ENCODE assay signal across 1 cellular context in genomic region chr15:85164841-85165466, GRCh38.
TF ChIP-seq lines count a peak whose summit lies in the region.

No MANE protein-coding gene starts in this region.

TF ChIP-seq in HEK293, 187 proteins besides CTCF, POLR2A, EP300 and RAD21 (continued from another document):
- TF ChIP-seq, protein P1, sequence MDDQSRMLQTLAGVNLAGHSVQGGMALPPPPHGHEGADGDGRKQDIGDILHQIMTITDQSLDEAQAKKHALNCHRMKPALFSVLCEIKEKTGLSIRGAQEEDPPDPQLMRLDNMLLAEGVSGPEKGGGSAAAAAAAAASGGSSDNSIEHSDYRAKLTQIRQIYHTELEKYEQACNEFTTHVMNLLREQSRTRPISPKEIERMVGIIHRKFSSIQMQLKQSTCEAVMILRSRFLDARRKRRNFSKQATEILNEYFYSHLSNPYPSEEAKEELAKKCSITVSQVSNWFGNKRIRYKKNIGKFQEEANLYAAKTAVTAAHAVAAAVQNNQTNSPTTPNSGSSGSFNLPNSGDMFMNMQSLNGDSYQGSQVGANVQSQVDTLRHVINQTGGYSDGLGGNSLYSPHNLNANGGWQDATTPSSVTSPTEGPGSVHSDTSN (CRISPR knock-in tag; IDR thresholded peaks at IDR 0.05): no peak
